ENCODE assay signal across 8 cellular contexts in genomic region chr4:75724066-75724866, GRCh38. TPM values are rescaled to one million over a fixed set of nuclear protein-coding genes. Genes with fewer than 3 reads are reported as not detected.
DNase-seq lines count a peak whose midpoint lies in the region; ATAC-seq, FAIRE-seq and TF ChIP-seq lines count a peak whose summit lies in the region.

USO1 (plus strand) TSS chr4:75724577; CDS start chr4:75724820, 243 bp downstream.

- POLR2A ChIA-PET in BJ (lab: Charles Lee), result interaction anchor here (0.5 to 2.2 kb wide), 5 partner anchors 9 to 261 kb away, joined by 3 to 11 read pairs (median 3); partner anchors contain the start of genes RCHY1 and THAP6

- DNase-seq in BJ (ENCODE audit: low read depth) (peak; percentile 92), NCI-H510A (lab: John Stamatoyannopoulos, UW) (peak; percentile 93), cerebellum (ENCODE audit: low spot score) (peak; percentile 99), kidney (peak; percentile 100)
- peak; percentile 99 for DNase-seq in activated CD4-positive, alpha-beta T cell treated with anti-CD3 and anti-CD28 coated beads for 1 hour
- DNase-seq in stimulated activated CD4-positive, alpha-beta T cell treated with anti-CD3 and anti-CD28 coated beads, Interleukin-15, amount 100 ng/mL, for 24 hours, result peak; percentile 98

- TF ChIP-seq CTCF in BJ (IDR thresholded peaks at IDR 0.05; ENCODE audit: insufficient read depth, low read depth, low read length) (peak; percentile 79), kidney (IDR thresholded peaks at IDR 0.05; ENCODE audit: borderline replicate concordance, extremely low read depth, insufficient read depth) (peak; percentile 45)

- H3K36me3 ChIP-seq in BJ (ENCODE audit: control insufficient read depth, insufficient read depth, low read length) (no peaks in the 10 kb centered on the region), kidney (ENCODE audit: control insufficient read depth in 1 of 2, insufficient read depth in 2 of 2, low read length in 2 of 2) (no peaks in the 10 kb centered on the region)

- H3K9me3 ChIP-seq in kidney (ENCODE audit: control insufficient read depth in 1 of 2, low read length in 2 of 2), result no peaks in the 10 kb centered on the region

- peak within 1 kb of the TSS; percentile 99 to 100 for H3K9ac ChIP-seq in kidney (ENCODE audit: low read length in 2 of 2)

- H3K27me3 ChIP-seq in BJ (ENCODE audit: control insufficient read depth, insufficient read depth, low read length), result no peaks in the 10 kb centered on the region

- H3K27ac ChIP-seq in kidney (ENCODE audit: low read depth in 2 of 2, low read length in 2 of 2), result peak within 1 kb of the TSS; percentile 99

- TF ChIP-seq POLR2A in GM19193 (IDR thresholded peaks at IDR 0.05; ENCODE audit: extremely low read depth, insufficient read depth, insufficient read length), result peak; percentile 97

- intact Hi-C loops in kidney (cut with DNase I), result no loop called here

- CTCF ChIA-PET in BJ (lab: Yijun Ruan, JAX), result interaction anchor here (0.6 to 2.9 kb wide), 25 partner anchors 9 to 160 kb away, joined by 3 to 25 read pairs (median 5); partner anchors contain the start of gene G3BP2

- H3K4me3 ChIP-seq in BJ (ENCODE audit: low read depth, low read length) (peak within 1 kb of the TSS; percentile 91), kidney (ENCODE audit: low read length in 2 of 2) (peak within 1 kb of the TSS; percentile 87 to 99)

- H3K4me1 ChIP-seq in kidney (ENCODE audit: control insufficient read depth in 1 of 2, insufficient read depth in 1 of 2, low read depth in 1 of 2, low read length in 2 of 2), result peaks cover 14 to 15% of the 10 kb centered on the region in 2 donors

- FAIRE-seq in kidney (lab: Jason Lieb, UNC), result peak; percentile 83

- peak; percentile 88 for ATAC-seq in HG03439 (IDR thresholded peaks at IDR 0.05; ENCODE audit: unreplicated experiment)

RNA-seq across cellular contexts. Expression of gene USO1, which starts in this region (rescaled TPM):
- polyA plus RNA-seq in BJ (2011; rRNA removed), result 41.3 and 90.3 TPM in 2 replicates
- polyA minus RNA-seq in BJ (2011; rRNA and poly(A)+ RNA removed), result 27.6 and 32.5 TPM in 2 replicates
- 47.7 TPM for total RNA-seq in cerebellum
- total RNA-seq in kidney, result 49.6 TPM
- polyA plus RNA-seq in kidney (ENCODE audit: insufficient read depth, low read depth, low replicate concordance), result 23.2 TPM

Comparison
In these comparisons a context has a peak if more than half of its experiments do, and no peak if none do; other contexts are left out.
1. Peak in every context shown above with its lines: DNase-seq, ATAC-seq, H3K4me3 ChIP-seq and H3K27ac ChIP-seq.